2 cellular contexts compared by ENCODE assay signal in genomic region chr2:101239760-101240118, GRCh38.
TF ChIP-seq lines count a peak whose summit lies in the region.

No MANE protein-coding gene starts in this region.

TF ChIP-seq in A549, 52 proteins besides CTCF, POLR2A, EP300 and RAD21:
- TF ChIP-seq MAX (IDR thresholded peaks at IDR 0.05) = peak; percentile 4; the same call in 1 of the 2 replicates
TF ChIP-seq in A549: peak in this region for 1; not testable (repeated sequence) for 51.

TF ChIP-seq in HepG2, 621 proteins besides CTCF, POLR2A, EP300 and RAD21:
- TF ChIP-seq SAP130 (CRISPR knock-in tag; IDR thresholded peaks at IDR 0.05; ENCODE audit: low read depth) (peak; percentile 2; the same call in 1 of the 2 replicates), POGK (CRISPR knock-in tag; conservative IDR thresholded peaks at IDR 0.05) (0 out of 2 replicates have a peak, but pooled peaks have one; percentile 13), NR2C2 (CRISPR knock-in tag; IDR thresholded peaks at IDR 0.05; ENCODE audit: borderline replicate concordance) (peak; percentile 3; the same call in 1 of the 2 replicates), RCOR2 (CRISPR knock-in tag; IDR thresholded peaks at IDR 0.05) (0 out of 2 replicates have a peak, but pooled peaks have one; percentile 2), AKNA (CRISPR knock-in tag; IDR thresholded peaks at IDR 0.05; ENCODE audit: borderline replicate concordance) (peak; percentile 6; the same call in 1 of the 2 replicates), DMAP1 (CRISPR knock-in tag; IDR thresholded peaks at IDR 0.05) (peak; percentile 6; the same call in 1 of the 2 replicates), YEATS4 (CRISPR knock-in tag; IDR thresholded peaks at IDR 0.05; ENCODE audit: borderline replicate concordance) (0 out of 2 replicates have a peak, but pooled peaks have one; percentile 5), GATAD2A (CRISPR knock-in tag; IDR thresholded peaks at IDR 0.05) (0 out of 2 replicates have a peak, but pooled peaks have one; percentile 8), MEF2D (CRISPR knock-in tag; IDR thresholded peaks at IDR 0.05) (0 out of 2 replicates have a peak, but pooled peaks have one; percentile 2), AFF4 (CRISPR knock-in tag; IDR thresholded peaks at IDR 0.05) (peak; percentile 32; the same call in 1 of the 2 replicates), BRCA1 (CRISPR knock-in tag; IDR thresholded peaks at IDR 0.05) (0 out of 2 replicates have a peak, but pooled peaks have one; percentile 37), NCOR1 (IDR thresholded peaks at IDR 0.05; ENCODE audit: borderline replicate concordance, low read length) (peak; percentile 43; the same call in 1 of the 2 replicates), MLX (CRISPR knock-in tag; IDR thresholded peaks at IDR 0.05) (peak; percentile 13; the same call in 1 of the 2 replicates), ATF6 (CRISPR knock-in tag; conservative IDR thresholded peaks at IDR 0.05) (0 out of 2 replicates have a peak, but pooled peaks have one; percentile 28), PAXIP1 (CRISPR knock-in tag; conservative IDR thresholded peaks at IDR 0.05) (peak; percentile 19; the same call in 1 of the 2 replicates), TFE3 (CRISPR knock-in tag; IDR thresholded peaks at IDR 0.05) (0 out of 2 replicates have a peak, but pooled peaks have one; percentile 3), ASH2L (IDR thresholded peaks at IDR 0.05; ENCODE audit: insufficient read length, low read depth, low read length) (peak; percentile 52), ZSCAN5A (CRISPR knock-in tag; IDR thresholded peaks at IDR 0.05; ENCODE audit: borderline replicate concordance) (peak; percentile 20; the same call in 1 of the 2 replicates), ZNF710 (CRISPR knock-in tag; IDR thresholded peaks at IDR 0.05; ENCODE audit: borderline replicate concordance) (0 out of 2 replicates have a peak, but pooled peaks have one; percentile 4), ELF1 (CRISPR knock-in tag; IDR thresholded peaks at IDR 0.05) (0 out of 2 replicates have a peak, but pooled peaks have one; percentile 3)
TF ChIP-seq in HepG2: peak in this region for 20; not testable (repeated sequence) for 601.
